Comparison of ENCODE assay signal across 8 cellular contexts in the genomic region with DNA sequence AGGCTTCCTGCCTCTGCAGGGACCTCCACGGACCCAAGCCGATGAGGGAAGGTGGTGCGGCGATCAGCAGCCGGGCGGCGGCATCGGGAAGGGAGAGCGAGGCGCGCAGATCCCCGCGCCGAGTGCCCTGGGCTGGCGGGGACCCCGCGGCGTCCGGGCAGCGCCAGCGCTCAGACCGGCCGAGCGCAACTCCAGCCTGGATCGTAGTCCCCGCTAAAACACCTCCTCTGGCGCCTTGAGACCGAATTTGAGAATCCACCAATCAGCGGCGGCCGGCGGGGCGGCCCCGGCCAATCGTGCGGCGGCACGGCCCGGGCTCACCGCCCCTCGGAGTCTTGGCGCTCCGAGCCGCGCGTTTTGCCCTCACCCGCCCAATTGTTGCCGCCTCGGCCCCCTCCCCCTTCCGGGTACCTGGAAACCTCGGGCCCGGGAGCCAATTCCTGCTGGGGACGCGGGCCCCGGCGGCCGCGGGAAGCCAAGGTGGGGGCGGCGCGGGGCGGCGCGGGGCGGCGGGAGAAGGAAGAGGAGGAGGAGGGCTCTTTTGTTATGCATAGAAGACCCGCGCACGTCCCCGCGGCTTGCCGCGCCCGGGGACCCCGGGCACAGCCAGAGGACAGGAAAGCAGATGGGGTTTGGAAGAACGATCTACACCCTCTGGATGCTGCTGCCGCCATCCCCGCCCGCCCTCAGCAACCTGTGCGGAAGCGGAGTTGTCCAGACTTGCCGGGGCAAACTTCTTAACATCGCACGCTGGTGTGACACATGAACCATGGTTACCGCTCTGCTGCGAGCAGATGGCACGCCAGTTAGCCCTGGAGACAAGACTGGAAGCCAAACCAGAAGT. TPM values are rescaled to one million over a fixed set of nuclear protein-coding genes. Genes with fewer than 3 reads are reported as not detected.
DNase-seq lines count a peak whose midpoint lies in the region; ATAC-seq and TF ChIP-seq lines count a peak whose summit lies in the region.

A gene with protein sequence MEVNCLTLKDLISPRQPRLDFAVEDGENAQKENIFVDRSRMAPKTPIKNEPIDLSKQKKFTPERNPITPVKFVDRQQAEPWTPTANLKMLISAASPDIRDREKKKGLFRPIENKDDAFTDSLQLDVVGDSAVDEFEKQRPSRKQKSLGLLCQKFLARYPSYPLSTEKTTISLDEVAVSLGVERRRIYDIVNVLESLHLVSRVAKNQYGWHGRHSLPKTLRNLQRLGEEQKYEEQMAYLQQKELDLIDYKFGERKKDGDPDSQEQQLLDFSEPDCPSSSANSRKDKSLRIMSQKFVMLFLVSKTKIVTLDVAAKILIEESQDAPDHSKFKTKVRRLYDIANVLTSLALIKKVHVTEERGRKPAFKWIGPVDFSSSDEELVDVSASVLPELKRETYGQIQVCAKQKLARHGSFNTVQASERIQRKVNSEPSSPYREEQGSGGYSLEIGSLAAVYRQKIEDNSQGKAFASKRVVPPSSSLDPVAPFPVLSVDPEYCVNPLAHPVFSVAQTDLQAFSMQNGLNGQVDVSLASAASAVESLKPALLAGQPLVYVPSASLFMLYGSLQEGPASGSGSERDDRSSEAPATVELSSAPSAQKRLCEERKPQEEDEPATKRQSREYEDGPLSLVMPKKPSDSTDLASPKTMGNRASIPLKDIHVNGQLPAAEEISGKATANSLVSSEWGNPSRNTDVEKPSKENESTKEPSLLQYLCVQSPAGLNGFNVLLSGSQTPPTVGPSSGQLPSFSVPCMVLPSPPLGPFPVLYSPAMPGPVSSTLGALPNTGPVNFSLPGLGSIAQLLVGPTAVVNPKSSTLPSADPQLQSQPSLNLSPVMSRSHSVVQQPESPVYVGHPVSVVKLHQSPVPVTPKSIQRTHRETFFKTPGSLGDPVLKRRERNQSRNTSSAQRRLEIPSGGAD (minus strand): TSS at position 209 of the 844 bp plus-strand sequence. CDS start 934 bp downstream, outside the sequence.

- TF ChIP-seq CTCF in DND-41 (IDR thresholded peaks at IDR 0.05; ENCODE audit: borderline replicate concordance, extremely low read depth, low read length, poor library complexity, severe bottlenecking) = no peak
- TF ChIP-seq CTCF in KMS-11 (conservative IDR thresholded peaks at IDR 0.05; ENCODE audit: low read depth, low read length) = no peak
- no peak for TF ChIP-seq CTCF in Panc1 (IDR thresholded peaks at IDR 0.05)

- DNase-seq in DND-41 (peak; percentile 96), Panc1 (ENCODE audit: low read depth, low spot score) (peak; percentile 57), fibroblast of gingiva (ENCODE audit: low read depth) (peak; percentile 86), naive B cell (peak; percentile 81)
- peak; percentile 89 to 92 for DNase-seq in activated T-cell treated with anti-CD3 and anti-CD28 coated beads, Interleukin-2, amount 50 U/mL, for 48 hours
- DNase-seq in stimulated activated effector memory CD8-positive, alpha-beta T cell treated with anti-CD3 and anti-CD28 coated beads, Interleukin-12 subunit alpha, Interleukin-12 subunit beta, amount 100 ng/mL, for 72 hours (ENCODE audit: low spot score in 2 of 2) = peak; percentile 76 to 94

- H3K4me3 ChIP-seq in DND-41 (ENCODE audit: low read depth in 1 of 2, low read length in 2 of 2) = peak within 1 kb of the TSS; percentile 66 to 69
- peak within 1 kb of the TSS; percentile 53 for H3K4me3 ChIP-seq in KMS-11 (IDR thresholded peaks at IDR 0.05; ENCODE audit: insufficient read depth, low read depth, low read length)
- peak within 1 kb of the TSS; percentile 76 to 86 for H3K4me3 ChIP-seq in Panc1 (ENCODE audit: low read depth in 2 of 2, low read length in 2 of 2)

- H3K27ac Mint-ChIP-seq in naive B cell = peak within 1 kb of the TSS in 4 of 6 donors; percentile 50 to 92 (median 69)
- H3K27ac Mint-ChIP-seq in stimulated activated effector memory CD8-positive, alpha-beta T cell treated with anti-CD3 and anti-CD28 coated beads, Interleukin-12 subunit alpha, Interleukin-12 subunit beta, amount 100 ng/mL, for 72 hours = peak within 1 kb of the TSS; percentile 72

- peaks cover 36% of the 10 kb centered on the region; the same call in 1 of the 2 replicates for H4K20me1 ChIP-seq in DND-41 (ENCODE audit: insufficient read depth, low read length)
- no peaks in the 10 kb centered on the region for H4K20me1 ChIP-seq in KMS-11 (ENCODE audit: insufficient read depth)

- no peaks in the 10 kb centered on the region for H3K9me3 Mint-ChIP-seq in naive B cell
- H3K9me3 Mint-ChIP-seq in stimulated activated effector memory CD8-positive, alpha-beta T cell treated with anti-CD3 and anti-CD28 coated beads, Interleukin-12 subunit alpha, Interleukin-12 subunit beta, amount 100 ng/mL, for 72 hours = no peaks in the 10 kb centered on the region

- no peaks in the 10 kb centered on the region for H3K27me3 ChIP-seq in DND-41 (ENCODE audit: insufficient read depth, low read length, poor library complexity)
- H3K27me3 ChIP-seq in KMS-11 (ENCODE audit: insufficient read depth, low read depth) = no peaks in the 10 kb centered on the region
- H3K27me3 ChIP-seq in Panc1 (ENCODE audit: control insufficient read depth, insufficient read depth, low read length) = no peaks in the 10 kb centered on the region

- H3K79me2 ChIP-seq in DND-41 (ENCODE audit: insufficient read depth, low read length) (peaks cover 48% of the 10 kb centered on the region), KMS-11 (ENCODE audit: insufficient read depth, low read depth) (no peaks in the 10 kb centered on the region)

- H3K9me3 ChIP-seq in DND-41 (ENCODE audit: insufficient read depth, low read length, severe bottlenecking) (no peaks in the 10 kb centered on the region), Panc1 (ENCODE audit: control insufficient read depth, insufficient read depth, low read depth, low read length) (no peaks in the 10 kb centered on the region)

- no TSS peak for BruUV-seq in Panc1 (replicated peaks; lab: Mats Ljungman, UMichigan)

- peaks cover 39% of the 10 kb centered on the region for H3K36me3 ChIP-seq in DND-41 (ENCODE audit: insufficient read depth, low read length)
- H3K36me3 ChIP-seq in KMS-11 (ENCODE audit: insufficient read depth) = no peaks in the 10 kb centered on the region
- H3K36me3 ChIP-seq in Panc1 (ENCODE audit: control insufficient read depth, insufficient read depth, low read length) = no peaks in the 10 kb centered on the region

- peak; percentile 85 for ATAC-seq in DND-41 (ENCODE audit: insufficient read depth, low read depth)
- ATAC-seq in GM21825 (IDR thresholded peaks at IDR 0.05; ENCODE audit: unreplicated experiment) = peak; percentile 70
- peak; percentile 97 for ATAC-seq in Panc1
- ATAC-seq in naive B cell (ENCODE audit: low read depth in 2 of 2) = peak; percentile 87 to 88
- peak; percentile 96 for ATAC-seq in stimulated activated effector memory CD8-positive, alpha-beta T cell treated with anti-CD3 and anti-CD28 coated beads, Interleukin-12 subunit alpha, Interleukin-12 subunit beta, amount 100 ng/mL, for 72 hours

- H3K4me1 ChIP-seq in DND-41 (ENCODE audit: insufficient read depth, low read length) (peaks cover 65% of the 10 kb centered on the region), KMS-11 (ENCODE audit: low read depth, poor library complexity, severe bottlenecking) (peaks cover 45% of the 10 kb centered on the region), Panc1 (ENCODE audit: control insufficient read depth, insufficient read depth, low read length) (peaks cover 20% of the 10 kb centered on the region)

- POLR2A ChIA-PET in Panc1 (lab: Charles Lee) = no interaction called here

- H3K4me2 ChIP-seq in DND-41 (ENCODE audit: insufficient read depth, low read length) (peak within 1 kb of the TSS; percentile 87), KMS-11 (peak within 1 kb of the TSS; percentile 91)

- intact Hi-C loops in Panc1 (cut with micrococcal nuclease; ENCODE audit: unreplicated experiment) = no loop called here

- H3K9ac ChIP-seq in DND-41 (ENCODE audit: low read depth, low read length) (peak within 1 kb of the TSS; percentile 97), KMS-11 (peak within 1 kb of the TSS; percentile 67)

- peaks cover 19 to 33% (median 25%) of the 10 kb centered on the region in 3 donors for H3K4me1 Mint-ChIP-seq in naive B cell
- peaks cover 14% of the 10 kb centered on the region for H3K4me1 Mint-ChIP-seq in stimulated activated effector memory CD8-positive, alpha-beta T cell treated with anti-CD3 and anti-CD28 coated beads, Interleukin-12 subunit alpha, Interleukin-12 subunit beta, amount 100 ng/mL, for 72 hours

- H3K27ac ChIP-seq in DND-41 (ENCODE audit: low read length) = peak within 1 kb of the TSS; percentile 93
- H3K27ac ChIP-seq in KMS-11 = peak within 1 kb of the TSS; percentile 40
- peak within 1 kb of the TSS; percentile 85 for H3K27ac ChIP-seq in Panc1 (ENCODE audit: low read length)

- H2AFZ ChIP-seq in DND-41 (ENCODE audit: low read depth, low read length) (peak within 1 kb of the TSS; percentile 82), KMS-11 (ENCODE audit: low read depth) (peak within 1 kb of the TSS; percentile 85)

- H3K36me3 Mint-ChIP-seq in naive B cell = no peaks in the 10 kb centered on the region
- H3K36me3 Mint-ChIP-seq in stimulated activated effector memory CD8-positive, alpha-beta T cell treated with anti-CD3 and anti-CD28 coated beads, Interleukin-12 subunit alpha, Interleukin-12 subunit beta, amount 100 ng/mL, for 72 hours = peaks cover 6% of the 10 kb centered on the region

- in situ Hi-C loops in Panc1 (cut with HindIII; ENCODE audit: low pct_unique_long_range_greater_than_20kb, low sequenced_read_pairs) = no loop called here

- CTCF ChIA-PET in Panc1 (lab: Charles Lee) = no interaction called here

- H3K4me3 Mint-ChIP-seq in naive B cell = peak within 1 kb of the TSS; percentile 81 to 96 (median 90)
- peak within 1 kb of the TSS; percentile 73 for H3K4me3 Mint-ChIP-seq in stimulated activated effector memory CD8-positive, alpha-beta T cell treated with anti-CD3 and anti-CD28 coated beads, Interleukin-12 subunit alpha, Interleukin-12 subunit beta, amount 100 ng/mL, for 72 hours

- H3K27me3 Mint-ChIP-seq in naive B cell = peaks cover 0 to 28% (median 9%) of the 10 kb centered on the region in 3 donors

RNA-seq across cellular contexts. Expression of the gene that starts here (rescaled TPM):
- 13.1 TPM for total RNA-seq in Panc1 (2021; ENCODE audit: unreplicated experiment)
- 1.8 TPM for polyA plus RNA-seq in Panc1 (2012; ENCODE audit: insufficient read length)
- polyA plus RNA-seq in naive B cell (ENCODE audit: low read depth in 6 of 6) = not detected

Comparison
In these comparisons a context has a peak if more than half of its experiments do, and no peak if none do; other contexts are left out.
1. Peak in every context shown above with its lines: DNase-seq, ATAC-seq, H3K4me3 ChIP-seq and H3K27ac ChIP-seq.
2. Peak in DNase-seq and ATAC-seq in naive B cell; RNA of the gene not detected or under 1 TPM.
3. H3K27ac ChIP-seq: peak in every context shown above with its lines; median percentile 93 in DND-41; 85 in Panc1; 40 in KMS-11.